ENCODE assay signal across 35 cellular contexts in the genomic region with DNA sequence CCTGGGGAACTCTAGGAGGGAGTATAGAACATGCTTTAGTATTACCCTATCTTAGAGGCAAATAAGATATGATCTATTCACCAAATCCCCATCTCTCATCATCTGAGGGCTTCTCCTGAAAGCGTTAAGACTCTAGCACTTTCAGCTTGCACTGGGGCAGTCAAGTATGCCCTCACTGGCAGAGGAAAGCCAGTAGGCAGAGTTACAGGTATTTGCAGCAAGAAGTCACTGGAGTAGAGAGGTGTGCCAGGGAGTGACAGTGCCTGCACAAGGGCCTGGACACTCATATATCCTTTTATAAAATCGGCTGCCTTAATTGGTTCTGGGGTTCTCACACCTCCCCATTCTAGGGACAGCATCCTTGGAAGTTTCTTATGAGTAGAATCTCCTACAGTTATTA.
"Had no signal": no experiment of that assay in that cellular context is flagged by ENCODE, and none has a peak within 500 bp of the region (broad histone marks: within the 10 kb centered on the region; RNA-seq: fewer than 3 reads in every experiment).

No MANE protein-coding gene starts in this region.

- H3K9me3 ChIP-seq: MG63 had no signal

- DNase-seq: Karpas-422, Kasumi-1, MG63, MM.1S, MV-4-11, NCI-H1048, NCI-H1092, NCI-H1092 treated with DMSO at 0.1 percent for 48 hours, NCI-H1105, NCI-H1105 treated with DMSO at 0.1 percent for 48 hours, NCI-H1417, NCI-H1417 treated with DMSO at 0.1 percent for 48 hours, NCI-H1436, NCI-H1436 treated with DMSO at 0.1 percent for 48 hours, NCI-H146, NCI-H1694, NCI-H1694 treated with DMSO at 0.1 percent for 48 hours, NCI-H187, NCI-H187 treated with DMSO at 0.1 percent for 48 hours, NCI-H1930, NCI-H2029, NCI-H2029 treated with DMSO at 0.1 percent for 48 hours, NCI-H2081, NCI-H2081 treated with DMSO at 0.1 percent for 48 hours, NCI-H2107, NCI-H2171, NCI-H2171 treated with DMSO at 0.1 percent for 48 hours, NCI-H2227 treated with DMSO at 0.1 percent for 48 hours, NCI-H226, NCI-H345, NCI-H446, NCI-H446 treated with DMSO at 0.1 percent for 48 hours, NCI-H510A, NCI-H510A treated with DMSO at 0.1 percent for 48 hours had no signal

- H3K36me3 ChIP-seq: MG63 had no signal

- H3K4me3 ChIP-seq: MG63 had no signal

- H3K27me3 ChIP-seq: MG63 had no signal

- H3K27ac ChIP-seq: KMS-11 had no signal
